In genomic region chr6:48061630-48062029, GRCh38 we compare ENCODE assay signal across 1 cellular context.
TF ChIP-seq lines count a peak whose summit lies in the region.

No MANE protein-coding gene starts in this region.

TF ChIP-seq in IMR-90, 13 proteins besides CTCF, POLR2A, EP300 and RAD21 (continued from another document):
- TF ChIP-seq ELK1 (IDR thresholded peaks at IDR 0.05; ENCODE audit: borderline replicate concordance, low read depth, low read length) (no peak), RFX5 (IDR thresholded peaks at IDR 0.05; ENCODE audit: low read depth, low read length) (no peak), MAZ (IDR thresholded peaks at IDR 0.05; ENCODE audit: borderline replicate concordance, low read depth, low read length) (no peak), SMC3 (IDR thresholded peaks at IDR 0.05; ENCODE audit: low read depth, low read length) (no peak)
